In the genomic region with DNA sequence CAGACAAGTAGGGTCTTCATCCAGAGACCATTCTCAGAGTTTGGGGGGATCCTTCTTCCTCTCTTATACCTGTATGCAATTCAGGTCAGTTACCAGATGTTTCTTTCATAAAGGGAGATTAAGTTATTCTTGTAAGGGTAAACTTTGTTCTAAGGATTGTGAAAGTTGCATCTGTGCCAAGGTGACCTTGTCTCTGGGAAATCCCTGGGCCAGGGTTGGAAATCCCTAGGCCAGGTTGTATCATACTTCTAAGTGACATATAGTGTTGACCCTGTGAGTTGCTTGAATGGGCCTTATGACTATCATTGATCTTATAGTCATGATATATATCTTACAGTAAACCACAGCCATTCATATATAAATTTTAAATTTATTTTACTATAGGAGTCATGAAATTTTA, we compare ENCODE assay signal across 5 cellular contexts.
"Had no signal": no experiment of that assay in that cellular context is flagged by ENCODE, and none has a peak within 500 bp of the region (broad histone marks: within the 10 kb centered on the region; RNA-seq: fewer than 3 reads in every experiment).

No MANE protein-coding gene starts in this region.

- DNase-seq: IMR-90, KBM-7 had no signal

- H3K27ac Mint-ChIP-seq: IgD-negative memory B cell had no signal

- H3K4me3 Mint-ChIP-seq: IgD-negative memory B cell had no signal

- H3K4me3 ChIP-seq: K562 had no signal

- H3K27me3 Mint-ChIP-seq: IgD-negative memory B cell had no signal

- H3K27ac ChIP-seq: HL-60 had no signal

- ATAC-seq: K562 had no signal

- H3K36me3 Mint-ChIP-seq: IgD-negative memory B cell had no signal

- H3K4me1 Mint-ChIP-seq: IgD-negative memory B cell had no signal
